ENCODE assay signal across 8 cellular contexts in the genomic region with DNA sequence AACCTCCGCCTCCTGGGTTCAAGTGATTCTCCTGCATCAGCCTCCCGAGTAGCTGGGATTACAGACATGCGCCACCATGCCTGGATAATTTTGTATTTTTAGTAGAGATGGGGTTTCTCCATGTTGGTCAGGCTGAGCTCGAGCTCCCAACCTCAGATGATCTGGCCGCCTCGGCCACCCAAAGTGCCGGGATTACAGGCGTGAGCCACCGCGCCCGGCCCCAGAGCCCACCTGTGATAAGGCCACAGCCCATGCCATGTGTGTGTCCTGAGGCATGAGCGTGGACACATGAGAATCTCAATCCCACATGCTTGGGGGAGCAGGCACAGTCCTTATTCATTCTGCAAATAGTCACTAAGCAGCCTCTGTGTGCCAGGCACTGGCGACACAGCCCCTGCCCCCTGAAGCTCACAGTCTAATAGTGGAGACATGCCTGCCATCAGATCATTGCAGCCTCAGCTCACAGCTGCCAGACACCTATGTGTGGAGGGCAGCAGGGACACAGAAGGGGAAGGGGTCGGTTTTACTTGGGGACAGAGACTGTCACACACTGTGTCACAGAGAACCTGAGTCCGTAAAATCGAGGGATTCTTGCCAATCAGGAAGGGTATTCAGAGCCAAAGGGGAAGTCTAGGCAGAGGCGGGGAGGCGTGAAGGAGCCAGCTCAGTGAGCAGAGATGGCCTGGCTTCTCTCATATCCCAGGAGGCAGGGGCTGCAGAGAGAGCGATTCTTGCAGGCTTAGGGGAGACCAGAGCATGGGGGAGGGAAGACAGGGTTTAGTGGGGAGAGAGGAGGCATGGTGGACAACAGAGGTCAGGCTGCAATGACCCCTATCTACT. TPM values are rescaled to one million over a fixed set of nuclear protein-coding genes. Genes with fewer than 3 reads are reported as not detected.
"Had no signal": no experiment of that assay in that cellular context is flagged by ENCODE, and none has a peak within 500 bp of the region (broad histone marks: within the 10 kb centered on the region; RNA-seq: fewer than 3 reads in every experiment).

No MANE protein-coding gene starts in this region.

- H3K27ac Mint-ChIP-seq: activated CD4-positive, alpha-beta memory T cell treated with anti-CD3 and anti-CD28 coated beads for 36 hours; natural killer cell treated with Interleukin-12 subunit alpha and Interleukin-12 subunit beta and Interleukin-15 and Interleukin-18, amount 100 ng/mL, for 72 hours had no signal

- H3K9me3 ChIP-seq: colonic mucosa, heart left ventricle, left lung, suprapubic skin, upper lobe of left lung had no signal

- H3K36me3 Mint-ChIP-seq: activated CD4-positive, alpha-beta memory T cell treated with anti-CD3 and anti-CD28 coated beads for 36 hours; natural killer cell treated with Interleukin-12 subunit alpha and Interleukin-12 subunit beta and Interleukin-15 and Interleukin-18, amount 100 ng/mL, for 72 hours had no signal

- H3K9me3 Mint-ChIP-seq: activated CD4-positive, alpha-beta memory T cell treated with anti-CD3 and anti-CD28 coated beads for 36 hours; natural killer cell treated with Interleukin-12 subunit alpha and Interleukin-12 subunit beta and Interleukin-15 and Interleukin-18, amount 100 ng/mL, for 72 hours had no signal

- H3K36me3 ChIP-seq: colonic mucosa, heart left ventricle, left lung, suprapubic skin, upper lobe of left lung had no signal

- H3K4me3 ChIP-seq: colonic mucosa, heart left ventricle, left lung, suprapubic skin, upper lobe of left lung had no signal

- H3K27me3 ChIP-seq: colonic mucosa had no signal

- H3K4me3 Mint-ChIP-seq: activated CD4-positive, alpha-beta memory T cell treated with anti-CD3 and anti-CD28 coated beads for 36 hours; natural killer cell treated with Interleukin-12 subunit alpha and Interleukin-12 subunit beta and Interleukin-15 and Interleukin-18, amount 100 ng/mL, for 72 hours had no signal

- H3K27ac ChIP-seq: colonic mucosa, heart left ventricle, left lung, suprapubic skin, upper lobe of left lung had no signal

RNA-seq across cellular contexts. Expression of gene ABCC3, which starts 9.4 kb away (rescaled TPM):
- total RNA-seq: activated CD4-positive, alpha-beta memory T cell treated with anti-CD3 and anti-CD28 coated beads for 36 hours; natural killer cell treated with Interleukin-12 subunit alpha and Interleukin-12 subunit beta and Interleukin-15 and Interleukin-18, amount 100 ng/mL, for 72 hours; T-helper 1 cell treated with Interleukin-12 subunit alpha and Interleukin-12 subunit beta and Interleukin-4 antibody, amounts not matched to agents 30 ng/mL and 1 ng/mL, for 36 hours had no signal
